ENCODE assay signal across 18 cellular contexts in the genomic region with DNA sequence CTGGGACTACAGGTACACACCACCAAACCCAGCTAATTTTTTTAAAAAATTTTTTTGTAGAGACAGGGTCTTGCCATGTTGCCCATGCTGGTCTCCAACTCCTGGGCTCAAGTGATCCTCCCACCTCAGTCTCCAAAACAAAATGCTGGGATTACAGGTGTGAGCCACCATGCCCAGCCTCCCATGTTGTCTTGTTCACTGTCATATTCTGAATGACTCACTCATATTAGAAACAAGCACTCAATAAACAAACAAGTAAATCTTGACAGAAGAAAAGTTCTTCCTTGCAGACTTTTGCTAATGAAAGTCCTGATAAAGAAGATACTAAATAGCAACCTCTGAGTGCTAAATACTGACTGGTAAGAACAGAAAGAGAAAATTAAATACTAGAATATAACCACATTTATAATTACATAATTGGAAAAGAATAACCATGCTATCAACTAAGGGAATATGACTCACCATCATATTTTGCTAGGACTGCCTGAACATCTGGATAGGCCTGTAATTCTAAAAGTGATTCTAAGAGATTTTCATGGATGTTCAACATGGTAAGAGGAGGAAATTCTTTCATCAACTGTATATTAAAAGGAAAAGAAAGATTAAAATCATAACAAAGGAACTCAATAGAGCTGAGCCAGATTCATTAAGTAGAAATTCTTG. TPM values are rescaled to one million over a fixed set of nuclear protein-coding genes. Genes with fewer than 3 reads are reported as not detected.
DNase-seq lines count a peak whose midpoint lies in the region; ATAC-seq, FAIRE-seq and TF ChIP-seq lines count a peak whose summit lies in the region.
"Had no signal": no experiment of that assay in that cellular context is flagged by ENCODE, and none has a peak within 500 bp of the region (broad histone marks: within the 10 kb centered on the region; RNA-seq: fewer than 3 reads in every experiment).

No MANE protein-coding gene starts in this region.

- POLR2A ChIA-PET in MCF 10A (lab: Yijun Ruan, JAX): interaction anchor here (1.1 kb wide), 1 partner anchor 37 kb away, joined by 3 read pairs; no protein-coding TSS in a partner anchor

- H3K27me3 ChIP-seq in breast epithelium (no peaks in the 10 kb centered on the region), bronchial epithelial cell (ENCODE audit: control insufficient read depth, insufficient read depth, low read length) (no peaks in the 10 kb centered on the region), transverse colon (no peaks in the 10 kb centered on the region)
- H3K27me3 ChIP-seq: SJCRH30 had no signal

- H3K9me3 ChIP-seq in breast epithelium (no peaks in the 10 kb centered on the region), transverse colon (no peaks in the 10 kb centered on the region), T-helper 17 cell (ENCODE audit: control insufficient read depth, low read length, poor library complexity, severe bottlenecking) (no peaks in the 10 kb centered on the region)
- H3K9me3 ChIP-seq: SJCRH30 had no signal

- intact Hi-C loops in MCF 10A (cut with micrococcal nuclease) (no loop called here), breast epithelium (cut with DNase I; ENCODE audit: low total_unique reads) (no loop called here), transverse colon (cut with DNase I; ENCODE audit: low total_unique reads) (no loop called here)

- H3K27ac ChIP-seq in breast epithelium: no peak overlapping the region
- peak overlapping the region in 3 of 4 donors; percentile 15 to 72 (median 58) for H3K27ac ChIP-seq in transverse colon
- H3K27ac ChIP-seq: C4-2B, SJCRH30 had no signal

- TF ChIP-seq EP300 in transverse colon (IDR thresholded peaks at IDR 0.05; ENCODE audit: low read depth): no peak

- H3K4me3 ChIP-seq in breast epithelium (no peak overlapping the region), bronchial epithelial cell (ENCODE audit: low read depth, low read length) (no peak overlapping the region), fibroblast of pulmonary artery (replicated peaks; ENCODE audit: low read depth, low read length) (no peak overlapping the region), transverse colon (no peak overlapping the region)
- H3K4me3 ChIP-seq: SJCRH30 had no signal

- H3K4me3 Mint-ChIP-seq in MCF 10A (ENCODE audit: unreplicated experiment) (no peak overlapping the region), T-helper 17 cell (no peak overlapping the region)
- H3K4me3 Mint-ChIP-seq: IgD-negative memory B cell had no signal

- BruUV-seq in MCF 10A (replicated peaks; lab: Mats Ljungman, UMichigan): no TSS peak

- no peak for FAIRE-seq in bronchial epithelial cell (lab: Jason Lieb, UNC)
- FAIRE-seq: GM12891, H1 had no signal

- no peaks in the 10 kb centered on the region for H3K9me3 Mint-ChIP-seq in MCF 10A (ENCODE audit: unreplicated experiment)
- H3K9me3 Mint-ChIP-seq: IgD-negative memory B cell had no signal

- H3K4me1 Mint-ChIP-seq in MCF 10A (ENCODE audit: insufficient read depth, unreplicated experiment): peaks cover 12% of the 10 kb centered on the region
- H3K4me1 Mint-ChIP-seq in T-helper 17 cell: no peaks in the 10 kb centered on the region
- H3K4me1 Mint-ChIP-seq: IgD-negative memory B cell had no signal

- TF ChIP-seq CTCF in MCF 10A (IDR thresholded peaks at IDR 0.05; ENCODE audit: unreplicated experiment): no peak
- TF ChIP-seq CTCF in breast epithelium (IDR thresholded peaks at IDR 0.05): no peak
- no peak for TF ChIP-seq CTCF in bronchial epithelial cell (IDR thresholded peaks at IDR 0.05; ENCODE audit: insufficient read depth, low read length, severe bottlenecking)
- TF ChIP-seq CTCF in fibroblast of pulmonary artery (IDR thresholded peaks at IDR 0.05; ENCODE audit: low read length, missing control alignments): no peak
- TF ChIP-seq CTCF in transverse colon (IDR thresholded peaks at IDR 0.05): no peak

- DNase-seq in MCF 10A (ENCODE audit: unreplicated experiment) (no peak), breast epithelium (ENCODE audit: low spot score in 2 of 2) (no peak), bronchial epithelial cell (ENCODE audit: low read depth) (peak; percentile 56), fibroblast of pulmonary artery (ENCODE audit: low read depth) (peak; percentile 16), transverse colon (no peak), T-helper 17 cell (no peak)
- DNase-seq: 8988T, DMS153, NCI-H1436 treated with DMSO at 0.1 percent for 48 hours, NCI-H2081, NCI-H510A treated with DMSO at 0.1 percent for 48 hours, SJCRH30 had no signal

- H3K36me3 Mint-ChIP-seq in MCF 10A (ENCODE audit: insufficient read depth, unreplicated experiment): peaks cover 55% of the 10 kb centered on the region
- peaks cover 3% of the 10 kb centered on the region for H3K36me3 Mint-ChIP-seq in T-helper 17 cell (ENCODE audit: low read depth)
- H3K36me3 Mint-ChIP-seq: IgD-negative memory B cell had no signal

- H3K27ac Mint-ChIP-seq in MCF 10A (ENCODE audit: low read depth, unreplicated experiment): peak overlapping the region; percentile 69
- no peak overlapping the region for H3K27ac Mint-ChIP-seq in T-helper 17 cell
- H3K27ac Mint-ChIP-seq: IgD-negative memory B cell had no signal

- no peaks in the 10 kb centered on the region for H3K4me1 ChIP-seq in breast epithelium
- peaks cover 0 to 32% (median 13%) of the 10 kb centered on the region in 4 donors for H3K4me1 ChIP-seq in transverse colon
- H3K4me1 ChIP-seq: SJCRH30 had no signal

- CTCF ChIA-PET in MCF 10A (lab: Yijun Ruan, JAX): no interaction called here

- H3K27me3 Mint-ChIP-seq in MCF 10A (ENCODE audit: insufficient read depth, unreplicated experiment) (no peaks in the 10 kb centered on the region), T-helper 17 cell (no peaks in the 10 kb centered on the region)
- H3K27me3 Mint-ChIP-seq: IgD-negative memory B cell had no signal

- in situ Hi-C loops in transverse colon (cut with MboI; ENCODE audit: low pct_ligation_motif_present in 1 of 4, low pct_unique_long_range_greater_than_20kb in 1 of 4, low sequenced_read_pairs in 3 of 4): no loop called here

- ATAC-seq in HG03045 (IDR thresholded peaks at IDR 0.05; ENCODE audit: unreplicated experiment): no peak
- no peak for ATAC-seq in HG03460 (IDR thresholded peaks at IDR 0.05; ENCODE audit: unreplicated experiment)
- ATAC-seq in T-helper 17 cell: no peak

- TF ChIP-seq POLR2A in breast epithelium (IDR thresholded peaks at IDR 0.05) (no peak), transverse colon (IDR thresholded peaks at IDR 0.05) (no peak)

- H3K36me3 ChIP-seq in breast epithelium: no peaks in the 10 kb centered on the region
- H3K36me3 ChIP-seq in bronchial epithelial cell (ENCODE audit: control insufficient read depth, insufficient read depth, low read length): peaks cover 3% of the 10 kb centered on the region
- H3K36me3 ChIP-seq in transverse colon: no peaks in the 10 kb centered on the region

RNA-seq across cellular contexts. Expression of gene ST7L, which starts 37.3 kb away (rescaled TPM):
- total RNA-seq in MCF 10A (2022): 25.5 and 29.1 TPM in 2 replicates
- 10 to 100 TPM; 20.6 to 36.0 (median 25.9) TPM for total RNA-seq in breast epithelium
- total RNA-seq in bronchial epithelial cell: 10.8 and 13.8 TPM in 2 replicates
- total RNA-seq in transverse colon: 10 to 100 TPM in 3 of 4 donors, 1 to 10 TPM in 1; 7.0 to 37.4 (median 24.9) TPM
- 10 to 100 TPM; 18.0 to 21.2 TPM for total RNA-seq in T-helper 17 cell

RNA-seq across cellular contexts. Expression of gene CAPZA1, which starts 38.0 kb away (rescaled TPM):
- total RNA-seq in MCF 10A (2022) (150 and 174 TPM in 2 replicates), breast epithelium (100 to 1,000 TPM; 139 to 161 (median 142) TPM), bronchial epithelial cell (235 and 265 TPM in 2 replicates), transverse colon (100 to 1,000 TPM in 2 of 4 donors, 10 to 100 TPM in 2; 44.2 to 228 (median 123) TPM), T-helper 17 cell (100 to 1,000 TPM; 203 to 224 TPM)

Comparison
In these comparisons a context has a peak if more than half of its experiments do, and no peak if none do; other contexts are left out.
1. DNase-seq: peak in bronchial epithelial cell (single experiment) and fibroblast of pulmonary artery (single experiment); none in MCF 10A (single experiment), breast epithelium (0 of 2), transverse colon (single experiment) and T-helper 17 cell (0 of 3).
2. H3K27ac ChIP-seq: peak in transverse colon (3 of 4); none in breast epithelium (0 of 2).